In genomic region chr19:4234142-4234861, GRCh38 we compare ENCODE assay signal across 1 cellular context.
A peak's percentile ranks its signal among the peaks of the same experiment; 100 is the strongest.
TF ChIP-seq lines count a peak whose summit lies in the region.

No MANE protein-coding gene starts in this region.

TF ChIP-seq in HepG2, 621 proteins besides CTCF, POLR2A, EP300 and RAD21 (continued from another document and continues in another):
- TF ChIP-seq NKX3-1 (CRISPR knock-in tag; IDR thresholded peaks at IDR 0.05) (no peak), SOX6 (IDR thresholded peaks at IDR 0.05) (no peak), SOX6 (CRISPR knock-in tag; IDR thresholded peaks at IDR 0.05) (peak; percentile 77), NPAS2 (CRISPR knock-in tag; IDR thresholded peaks at IDR 0.05; ENCODE audit: borderline replicate concordance) (no peak), ZNF275 (CRISPR knock-in tag; IDR thresholded peaks at IDR 0.05; ENCODE audit: borderline replicate concordance) (no peak), ZMYM3 (CRISPR knock-in tag; IDR thresholded peaks at IDR 0.05) (peak; percentile 73), ZNF10 (CRISPR knock-in tag; IDR thresholded peaks at IDR 0.05; ENCODE audit: borderline replicate concordance, low read depth) (no peak), AKNA (CRISPR knock-in tag; IDR thresholded peaks at IDR 0.05; ENCODE audit: borderline replicate concordance) (no peak), MXD1 (CRISPR knock-in tag; IDR thresholded peaks at IDR 0.05) (no peak), SOX5 (CRISPR knock-in tag; IDR thresholded peaks at IDR 0.05; ENCODE audit: borderline replicate concordance) (peak; percentile 75), MLX (CRISPR knock-in tag; IDR thresholded peaks at IDR 0.05) (no peak), ZNF232 (CRISPR knock-in tag; IDR thresholded peaks at IDR 0.05; ENCODE audit: borderline replicate concordance) (peak; percentile 39; the same call in 1 of the 2 replicates), MYPOP (CRISPR knock-in tag; IDR thresholded peaks at IDR 0.05) (no peak; the same call in 1 of the 2 replicates), ZNF18 (CRISPR knock-in tag; IDR thresholded peaks at IDR 0.05; ENCODE audit: insufficient replicate concordance) (peak; percentile 73), BCL3 (CRISPR knock-in tag; IDR thresholded peaks at IDR 0.05) (no peak), ZMYM2 (CRISPR knock-in tag; IDR thresholded peaks at IDR 0.05) (no peak), ZNF775 (CRISPR knock-in tag; IDR thresholded peaks at IDR 0.05; ENCODE audit: borderline replicate concordance) (no peak), BHLHE40 (IDR thresholded peaks at IDR 0.05; ENCODE audit: low read length) (no peak), YEATS4 (CRISPR knock-in tag; IDR thresholded peaks at IDR 0.05; ENCODE audit: borderline replicate concordance) (peak; percentile 52; the same call in 1 of the 2 replicates), SMAD3 (CRISPR knock-in tag; IDR thresholded peaks at IDR 0.05) (no peak), ETV5 (CRISPR knock-in tag; IDR thresholded peaks at IDR 0.05; ENCODE audit: borderline replicate concordance) (peak; percentile 76; the same call in 1 of the 2 replicates), ZNF75D (CRISPR knock-in tag; IDR thresholded peaks at IDR 0.05; ENCODE audit: borderline replicate concordance) (no peak), ZNF879 (CRISPR knock-in tag; IDR thresholded peaks at IDR 0.05) (no peak; the same call in 1 of the 2 replicates), ELF3 (CRISPR knock-in tag; IDR thresholded peaks at IDR 0.05) (peak; percentile 52; the same call in 1 of the 2 replicates), ZSCAN22 (CRISPR knock-in tag; IDR thresholded peaks at IDR 0.05) (no peak), ZNF589 (CRISPR knock-in tag; conservative IDR thresholded peaks at IDR 0.05) (no peak), ZNF747 (CRISPR knock-in tag; IDR thresholded peaks at IDR 0.05; ENCODE audit: borderline replicate concordance) (no peak), SSRP1 (CRISPR knock-in tag; IDR thresholded peaks at IDR 0.05) (no peak), NAIF1 (CRISPR knock-in tag; IDR thresholded peaks at IDR 0.05; ENCODE audit: borderline replicate concordance) (no peak), TGIF2 (CRISPR knock-in tag; IDR thresholded peaks at IDR 0.05) (no peak), GTF3A (CRISPR knock-in tag; conservative IDR thresholded peaks at IDR 0.05) (no peak), FOXK1 (CRISPR knock-in tag; IDR thresholded peaks at IDR 0.05; ENCODE audit: borderline replicate concordance, low read depth) (0 out of 2 replicates have a peak, but pooled peaks have one; percentile 33), USF2 (IDR thresholded peaks at IDR 0.05; ENCODE audit: low read depth, low read length) (no peak), USF2 (CRISPR knock-in tag; IDR thresholded peaks at IDR 0.05; ENCODE audit: borderline replicate concordance) (no peak), NFIB (CRISPR knock-in tag; IDR thresholded peaks at IDR 0.05; ENCODE audit: borderline replicate concordance) (no peak), SMARCE1 (IDR thresholded peaks at IDR 0.05; ENCODE audit: borderline replicate concordance) (no peak), HOXA3 (CRISPR knock-in tag; IDR thresholded peaks at IDR 0.05) (peak; percentile 32; the same call in 1 of the 2 replicates), ATRX (CRISPR knock-in tag; IDR thresholded peaks at IDR 0.05; ENCODE audit: borderline replicate concordance) (no peak), ZNF20 (CRISPR knock-in tag; IDR thresholded peaks at IDR 0.05) (no peak), HNF1A (IDR thresholded peaks at IDR 0.05; ENCODE audit: low read depth) (no peak), HNF1A (CRISPR knock-in tag; IDR thresholded peaks at IDR 0.05; ENCODE audit: borderline replicate concordance) (no peak), ZNF598 (CRISPR knock-in tag; IDR thresholded peaks at IDR 0.05; ENCODE audit: borderline replicate concordance) (0 out of 2 replicates have a peak, but pooled peaks have one; percentile 20), FIP1L1 (IDR thresholded peaks at IDR 0.05; ENCODE audit: borderline replicate concordance, insufficient read depth, low read depth, low read length) (no peak), AGO1 (IDR thresholded peaks at IDR 0.05; ENCODE audit: low read depth, low read length, poor library complexity, severe bottlenecking) (no peak), ZNF772 (CRISPR knock-in tag; IDR thresholded peaks at IDR 0.05) (no peak), KDM4B (CRISPR knock-in tag; IDR thresholded peaks at IDR 0.05) (no peak), HOXA5 (CRISPR knock-in tag; IDR thresholded peaks at IDR 0.05) (no peak), SMC3 (IDR thresholded peaks at IDR 0.05; ENCODE audit: low read length) (no peak)
